ENCODE assay signal across 11 cellular contexts in genomic region chr1:208189183-208189582, GRCh38.
A peak's percentile ranks its signal among the peaks of the same experiment; 100 is the strongest.
DNase-seq lines count a peak whose midpoint lies in the region; ATAC-seq lines count a peak whose summit lies in the region.
"Had no signal": no experiment of that assay in that cellular context is flagged by ENCODE, and none has a peak within 500 bp of the region (broad histone marks: within the 10 kb centered on the region; RNA-seq: fewer than 3 reads in every experiment).

No MANE protein-coding gene starts in this region.

- no peaks in the 10 kb centered on the region for H3K9me3 Mint-ChIP-seq in T-helper 2 cell treated with Interferon-gamma antibody and Interleukin-4, amounts not matched to agents 5 μg/mL and 100 μg/mL, for 36 hours
- no peaks in the 10 kb centered on the region for H3K9me3 Mint-ChIP-seq in effector memory CD8-positive, alpha-beta T cell
- H3K9me3 Mint-ChIP-seq: T-cell had no signal

- DNase-seq in DMS79 treated with DMSO at 0.1 percent for 48 hours (lab: John Stamatoyannopoulos, UW) (peak; percentile 38), HPDE6-E6E7 (ENCODE audit: extremely low spot score) (no peak), cerebellar nuclear complex (lab: John Stamatoyannopoulos, UW) (no peak)
- DNase-seq in T-helper 2 cell treated with Interferon-gamma antibody and Interleukin-4, amounts not matched to agents 5 μg/mL and 100 μg/mL, for 36 hours (ENCODE audit: low spot score), result peak; percentile 10
- no peak for DNase-seq in effector memory CD8-positive, alpha-beta T cell
- DNase-seq: activated effector memory CD4-positive, alpha-beta T cell treated with Interleukin-2 at 50 U/mL for 16 hours; NCI-H1092; T-cell had no signal

- ATAC-seq in GM18907 (IDR thresholded peaks at IDR 0.05; ENCODE audit: unreplicated experiment) (peak; percentile 52), HG03045 (IDR thresholded peaks at IDR 0.05; ENCODE audit: unreplicated experiment) (peak; percentile 42), HG03571 (IDR thresholded peaks at IDR 0.05; ENCODE audit: unreplicated experiment) (no peak)
- no peak for ATAC-seq in effector memory CD8-positive, alpha-beta T cell (replicated peaks)

- no peaks in the 10 kb centered on the region for H3K36me3 Mint-ChIP-seq in T-helper 2 cell treated with Interferon-gamma antibody and Interleukin-4, amounts not matched to agents 5 μg/mL and 100 μg/mL, for 36 hours (ENCODE audit: low read depth)
- H3K36me3 Mint-ChIP-seq in effector memory CD8-positive, alpha-beta T cell (ENCODE audit: insufficient read depth), result no peaks in the 10 kb centered on the region
- H3K36me3 Mint-ChIP-seq: T-cell had no signal

- H3K4me3 Mint-ChIP-seq in T-helper 2 cell treated with Interferon-gamma antibody and Interleukin-4, amounts not matched to agents 5 μg/mL and 100 μg/mL, for 36 hours, result no peak overlapping the region
- no peak overlapping the region for H3K4me3 Mint-ChIP-seq in effector memory CD8-positive, alpha-beta T cell
- H3K4me3 Mint-ChIP-seq: T-cell had no signal

- H3K4me1 Mint-ChIP-seq in T-helper 2 cell treated with Interferon-gamma antibody and Interleukin-4, amounts not matched to agents 5 μg/mL and 100 μg/mL, for 36 hours (ENCODE audit: low read depth), result peaks cover 22% of the 10 kb centered on the region
- H3K4me1 Mint-ChIP-seq in effector memory CD8-positive, alpha-beta T cell (ENCODE audit: low read depth in 2 of 2), result peaks cover 8 to 9% of the 10 kb centered on the region in 2 donors

- peaks cover 24% of the 10 kb centered on the region for H3K27me3 Mint-ChIP-seq in T-helper 2 cell treated with Interferon-gamma antibody and Interleukin-4, amounts not matched to agents 5 μg/mL and 100 μg/mL, for 36 hours (ENCODE audit: low read depth)
- peaks cover 11 to 51% of the 10 kb centered on the region in 2 donors for H3K27me3 Mint-ChIP-seq in effector memory CD8-positive, alpha-beta T cell

- no peak overlapping the region for H3K27ac Mint-ChIP-seq in T-helper 2 cell treated with Interferon-gamma antibody and Interleukin-4, amounts not matched to agents 5 μg/mL and 100 μg/mL, for 36 hours
- peak overlapping the region in 1 of 2 donors; percentile 53 for H3K27ac Mint-ChIP-seq in effector memory CD8-positive, alpha-beta T cell
- H3K27ac Mint-ChIP-seq: T-cell had no signal

Comparison
In these comparisons a context has a peak if more than half of its experiments do, and no peak if none do; other contexts are left out.
1. DNase-seq: peak in DMS79 treated with DMSO at 0.1 percent for 48 hours (single experiment) and T-helper 2 cell treated with Interferon-gamma antibody and Interleukin-4, amounts not matched to agents 5 μg/mL and 100 μg/mL, for 36 hours (single experiment); none in HPDE6-E6E7 (single experiment), cerebellar nuclear complex (0 of 2) and effector memory CD8-positive, alpha-beta T cell (0 of 3).
2. ATAC-seq: peak in GM18907 (single experiment) and HG03045 (single experiment); none in HG03571 (single experiment) and effector memory CD8-positive, alpha-beta T cell (single experiment).